14 cellular contexts compared by ENCODE assay signal in the genomic region with DNA sequence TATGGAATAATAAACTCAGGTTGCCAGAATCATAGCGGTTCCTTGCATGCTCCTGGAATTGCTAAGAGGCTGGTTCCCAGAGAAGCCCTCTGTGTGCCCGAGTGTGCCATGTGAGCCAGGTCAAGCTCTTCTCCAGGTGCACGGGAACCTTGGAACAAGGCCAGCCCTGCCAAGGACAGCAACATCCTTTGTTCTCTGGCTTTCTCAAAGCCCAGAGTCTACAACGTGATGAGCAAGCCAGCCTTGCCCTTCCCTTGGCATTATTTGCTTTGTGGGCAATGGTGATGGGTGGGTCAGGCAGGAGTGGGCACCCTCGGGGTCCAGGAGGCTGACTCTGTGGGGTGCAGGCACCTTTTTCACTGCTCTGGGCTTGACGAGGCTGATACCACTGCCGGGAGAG. TPM values are rescaled to one million over a fixed set of nuclear protein-coding genes. Genes with fewer than 3 reads are reported as not detected.
DNase-seq lines count a peak whose midpoint lies in the region; TF ChIP-seq lines count a peak whose summit lies in the region.
"Had no signal": no experiment of that assay in that cellular context is flagged by ENCODE, and none has a peak within 500 bp of the region (broad histone marks: within the 10 kb centered on the region; RNA-seq: fewer than 3 reads in every experiment).

No MANE protein-coding gene starts in this region.

- H3K4me3 ChIP-seq in colonic mucosa (no peak overlapping the region), skeletal muscle satellite cell (ENCODE audit: low read length) (no peak overlapping the region)
- H3K4me3 ChIP-seq: coronary artery had no signal

- TF ChIP-seq CTCF in colonic mucosa (IDR thresholded peaks at IDR 0.05), result no peak

- H3K4me2 ChIP-seq in skeletal muscle satellite cell (ENCODE audit: low read length), result no peak overlapping the region

- DNase-seq in HT-29 (ENCODE audit: low spot score) (peak; percentile 89), NCI-H2196 (lab: John Stamatoyannopoulos, UW; ENCODE audit: unreplicated experiment) (peak; percentile 97), colonic mucosa (peak; percentile 71), OCI-M2 (lab: John Stamatoyannopoulos, UW; ENCODE audit: unreplicated experiment) (no peak), COLO829 (ENCODE audit: low spot score) (no peak), NCI-H446 treated with DMSO at 0.1 percent for 48 hours (lab: John Stamatoyannopoulos, UW) (no peak)
- no peak for DNase-seq in activated effector memory CD4-positive, alpha-beta T cell treated with Interleukin-2 at 50 U/mL for 16 hours
- DNase-seq: activated CD4-positive, alpha-beta T cell treated with anti-CD3 and anti-CD28 coated beads for 48 hours; activated naive CD4-positive, alpha-beta T cell treated with anti-CD3 and anti-CD28 coated beads, Interleukin-2, amount 50 U/mL, for 16 hours; DMS 273 treated with DMSO at 0.1 percent for 48 hours; NCI-H1048 had no signal

- H3K36me3 ChIP-seq in colonic mucosa (no peaks in the 10 kb centered on the region), skeletal muscle satellite cell (ENCODE audit: insufficient read depth, low read length) (no peaks in the 10 kb centered on the region)

- no peaks in the 10 kb centered on the region for H3K27me3 ChIP-seq in colonic mucosa
- H3K27me3 ChIP-seq in skeletal muscle satellite cell (ENCODE audit: control insufficient read depth, insufficient read depth, low read length), result no peaks in the 10 kb centered on the region

- no peak overlapping the region for H3K9ac ChIP-seq in colonic mucosa (ENCODE audit: low read depth in 2 of 2, low read length in 2 of 2)
- peak overlapping the region; percentile 64 for H3K9ac ChIP-seq in skeletal muscle satellite cell (ENCODE audit: low read depth, low read length)

- H3K9me3 ChIP-seq in colonic mucosa (no peaks in the 10 kb centered on the region), skeletal muscle satellite cell (replicated peaks; ENCODE audit: low read length) (no peaks in the 10 kb centered on the region)

- intact Hi-C loops in colonic mucosa (cut with DNase I), result no loop called here

- no peak overlapping the region for H3K27ac ChIP-seq in colonic mucosa
- H3K27ac ChIP-seq: HL-60 had no signal

- H3K4me1 ChIP-seq in colonic mucosa, result no peaks in the 10 kb centered on the region
- H3K4me1 ChIP-seq in skeletal muscle satellite cell (ENCODE audit: control insufficient read depth, insufficient read depth, low read length), result peaks cover 72% of the 10 kb centered on the region

RNA-seq across cellular contexts. Expression of a gene that starts 14.2 kb away (rescaled TPM):
- total RNA-seq in HT-29 (2014; rRNA removed; shearing (Covaris generic)), result 13.9 and 16.1 TPM in 2 replicates
- total RNA-seq in colonic mucosa, result 10 to 100 TPM; 31.0 to 38.8 TPM
- total RNA-seq in skeletal muscle satellite cell (2012; rRNA removed), result 25.1 and 27.9 TPM in 2 replicates

Comparison
In these comparisons a context has a peak if more than half of its experiments do, and no peak if none do; other contexts are left out.
1. DNase-seq: peak in HT-29 (single experiment), NCI-H2196 (single experiment) and colonic mucosa (single experiment); none in OCI-M2 (single experiment), COLO829 (single experiment), activated effector memory CD4-positive, alpha-beta T cell treated with Interleukin-2 at 50 U/mL for 16 hours (single experiment) and NCI-H446 treated with DMSO at 0.1 percent for 48 hours (single experiment).